ENCODE assay signal across 25 cellular contexts in genomic region chr6:31749301-31750036, GRCh38. TPM values are rescaled to one million over a fixed set of nuclear protein-coding genes. Genes with fewer than 3 reads are reported as not detected.
A peak's percentile ranks its signal among the peaks of the same experiment; 100 is the strongest.
DNase-seq lines count a peak whose midpoint lies in the region; ATAC-seq, FAIRE-seq and TF ChIP-seq lines count a peak whose summit lies in the region.
"Had no signal": no experiment of that assay in that cellular context is flagged by ENCODE, and none has a peak within 500 bp of the region (broad histone marks: within the 10 kb centered on the region; RNA-seq: fewer than 3 reads in every experiment).

No MANE protein-coding gene starts in this region.

- H2AFZ ChIP-seq in GM12878 (ENCODE audit: control insufficient read depth, low read depth, low read length) = no peak overlapping the region

- no peak overlapping the region for H3K4me3 Mint-ChIP-seq in Caco-2 (ENCODE audit: unreplicated experiment)
- H3K4me3 Mint-ChIP-seq: activated CD4-positive, alpha-beta T cell treated with anti-CD3 and anti-CD28 coated beads for 36 hours; activated naive CD4-positive, alpha-beta T cell treated with anti-CD3 and anti-CD28 coated beads, Interleukin-2, amount 50 U/mL, for 24 hours; effector memory CD8-positive, alpha-beta T cell; T-helper 17 cell; type B pancreatic cell had no signal

- TF ChIP-seq CTCF in Caco-2 (IDR thresholded peaks at IDR 0.05; ENCODE audit: insufficient read depth in 1 of 2, low read depth in 1 of 2, low read length in 1 of 2, severe bottlenecking in 1 of 2, unreplicated experiment in 1 of 2) (no peak), HEK293 (tag by site-specific recombination; IDR thresholded peaks at IDR 0.05) (no peak), GM12878 (IDR thresholded peaks at IDR 0.05 in 2 of 3, conservative IDR thresholded peaks at IDR 0.05 in 1 of 3; ENCODE audit: control insufficient read depth in 2 of 3, extremely low read depth in 1 of 3, insufficient read depth in 1 of 3, low read depth in 3 of 3, low read length in 3 of 3) (no peak)

- no peak overlapping the region for H3K4me2 ChIP-seq in GM12878 (ENCODE audit: control insufficient read depth, insufficient read depth)

- H3K36me3 Mint-ChIP-seq in Caco-2 (ENCODE audit: insufficient read depth, unreplicated experiment) = peaks cover 22% of the 10 kb centered on the region
- H3K36me3 Mint-ChIP-seq: activated naive CD4-positive, alpha-beta T cell treated with anti-CD3 and anti-CD28 coated beads, Interleukin-2, amount 50 U/mL, for 24 hours had no signal

- H3K4me1 ChIP-seq in Caco-2 (peaks cover 8% of the 10 kb centered on the region), HEK293 (ENCODE audit: control insufficient read depth, insufficient read depth, low read length) (no peaks in the 10 kb centered on the region), GM12878 (ENCODE audit: control insufficient read depth, insufficient read depth, low read length) (no peaks in the 10 kb centered on the region), small intestine (ENCODE audit: control insufficient read depth in 2 of 2, insufficient read depth in 1 of 2, low read depth in 1 of 2, low read length in 1 of 2) (no peaks in the 10 kb centered on the region)
- H3K4me1 ChIP-seq: heart right ventricle, prostate gland had no signal

- TF ChIP-seq EP300 in GM12878 (IDR thresholded peaks at IDR 0.05; ENCODE audit: borderline replicate concordance in 1 of 2, control insufficient read depth in 1 of 2, low read depth in 2 of 2, low read length in 2 of 2) = no peak

- 98% methylated on average over 8 of the region's 8 CpGs for WGBS in GM12878 (ENCODE audit: insufficient coverage, insufficient replicate concordance, low lambda C conversion rate, missing lambda C conversion rate)
- 84 to 89% (median 88%) methylated on average over 8 of the region's 8 CpGs for WGBS in small intestine, 3 donors

- H3K9me3 Mint-ChIP-seq in Caco-2 (ENCODE audit: unreplicated experiment) = no peaks in the 10 kb centered on the region
- H3K9me3 Mint-ChIP-seq: activated naive CD4-positive, alpha-beta T cell treated with anti-CD3 and anti-CD28 coated beads, Interleukin-2, amount 50 U/mL, for 24 hours; effector memory CD8-positive, alpha-beta T cell; type B pancreatic cell had no signal

- H3K27ac ChIP-seq in HEK293 (ENCODE audit: extremely low read depth, low read depth, low read length) (no peak overlapping the region), GM12878 (ENCODE audit: control insufficient read depth, insufficient read depth) (no peak overlapping the region), small intestine (ENCODE audit: low read depth in 1 of 2, low read length in 1 of 2) (no peak overlapping the region)
- H3K27ac ChIP-seq: cardiac muscle cell, coronary artery, foreskin keratinocyte, heart right ventricle, neutrophil, prostate gland had no signal

- H3K9me3 ChIP-seq in Caco-2 (no peaks in the 10 kb centered on the region), HEK293 (ENCODE audit: control insufficient read depth, insufficient read depth, low read depth, low read length) (no peaks in the 10 kb centered on the region), GM12878 (replicated peaks; ENCODE audit: control insufficient read depth, insufficient read depth, low read length) (no peaks in the 10 kb centered on the region), small intestine (ENCODE audit: control insufficient read depth, low read depth) (no peaks in the 10 kb centered on the region)
- H3K9me3 ChIP-seq: heart right ventricle, neutrophil, prostate gland had no signal

- no peak for TF ChIP-seq RAD21 in GM12878 (IDR thresholded peaks at IDR 0.05; ENCODE audit: insufficient read depth, low read depth, low read length)

- no peaks in the 10 kb centered on the region for H3K27me3 Mint-ChIP-seq in Caco-2 (ENCODE audit: insufficient read depth, unreplicated experiment)
- H3K27me3 Mint-ChIP-seq: activated CD4-positive, alpha-beta T cell treated with anti-CD3 and anti-CD28 coated beads for 36 hours; activated naive CD4-positive, alpha-beta T cell treated with anti-CD3 and anti-CD28 coated beads, Interleukin-2, amount 50 U/mL, for 24 hours; effector memory CD8-positive, alpha-beta T cell; T-helper 17 cell; type B pancreatic cell had no signal

- no peak for TF ChIP-seq POLR2A in GM12878 (IDR thresholded peaks at IDR 0.05; ENCODE audit: low read depth, low read length)

- no peaks in the 10 kb centered on the region for H4K20me1 ChIP-seq in GM12878 (ENCODE audit: control insufficient read depth, insufficient read depth)

- RAD21 ChIA-PET in GM12878 (lab: Charles Lee; ENCODE audit: unreplicated experiment) = no interaction called here

- SMC1A ChIA-PET in GM12878 (lab: Charles Lee; ENCODE audit: uncharacterized antibody, unreplicated experiment) = interaction anchor here (1.3 kb wide), 1 partner anchor 20 kb away, joined by 4 read pairs; no protein-coding TSS in a partner anchor

- DNase-seq in Caco-2 (no peak), GM12878 (ENCODE audit: low read depth, low spot score) (no peak), NCI-H2107 (lab: John Stamatoyannopoulos, UW) (no peak), small intestine (no peak)
- DNase-seq: activated CD4-positive, alpha-beta T cell treated with anti-CD3 and anti-CD28 coated beads for 36 hours; activated T-cell treated with anti-CD3 and anti-CD28 coated beads, Interleukin-2, amount 50 U/mL, for 48 hours; effector memory CD8-positive, alpha-beta T cell; foreskin keratinocyte; heart right ventricle; Kasumi-1; NCI-H187 treated with DMSO at 0.1 percent for 48 hours; NCI-H510A; RPMI8226; T-helper 17 cell had no signal

- peaks cover 6% of the 10 kb centered on the region for H3K4me1 Mint-ChIP-seq in Caco-2 (ENCODE audit: low read depth, unreplicated experiment)
- H3K4me1 Mint-ChIP-seq: activated CD4-positive, alpha-beta T cell treated with anti-CD3 and anti-CD28 coated beads for 36 hours; activated naive CD4-positive, alpha-beta T cell treated with anti-CD3 and anti-CD28 coated beads, Interleukin-2, amount 50 U/mL, for 24 hours; T-helper 17 cell had no signal

- H3K79me2 ChIP-seq in GM12878 (ENCODE audit: control insufficient read depth, insufficient read depth, low read length) = no peaks in the 10 kb centered on the region

- peaks cover 5% of the 10 kb centered on the region; the same call in 1 of the 2 replicates for H3K36me3 ChIP-seq in Caco-2 (ENCODE audit: control insufficient read depth, insufficient read depth, low read length)
- peaks cover 6 to 39% of the 10 kb centered on the region in 2 experiments; a peak in 2 of 3 replicates for H3K36me3 ChIP-seq in HEK293 (ENCODE audit: control insufficient read depth in 2 of 2, insufficient read depth in 1 of 2, low read length in 2 of 2)
- H3K36me3 ChIP-seq in GM12878 (ENCODE audit: control insufficient read depth in 2 of 2, insufficient read depth in 2 of 2, low read length in 1 of 2) = peaks cover 0 to 7% of the 10 kb centered on the region in 2 experiments; a peak in 1 of 4 replicates
- H3K36me3 ChIP-seq in small intestine (ENCODE audit: control insufficient read depth in 2 of 2, insufficient read depth in 2 of 2, low read length in 2 of 2) = peaks cover 0 to 2% of the 10 kb centered on the region in 2 donors
- H3K36me3 ChIP-seq: cardiac muscle cell, neutrophil, prostate gland had no signal

- CTCF ChIA-PET in Caco-2 (lab: Charles Lee) (interaction anchor here (0.6 kb wide), 1 partner anchor 18 kb away, joined by 8 read pairs; no protein-coding TSS in a partner anchor), HEK293 (lab: Yijun Ruan, JAX) (interaction anchor here (0.9 to 2.6 kb wide), 3 partner anchors 9 to 20 kb away, joined by 5 to 11 read pairs (median 9); partner anchors contain the start of genes DDAH2 and MSH5), GM12878 (lab: Yijun Ruan, JAX) (no interaction called here)

- no peak for ATAC-seq in GM12878
- ATAC-seq: activated CD4-positive, alpha-beta T cell treated with anti-CD3 and anti-CD28 coated beads for 36 hours; effector memory CD8-positive, alpha-beta T cell; esophagus mucosa; foreskin keratinocyte; T-helper 17 cell had no signal

- peak overlapping the region; percentile 33 for H3K27ac Mint-ChIP-seq in Caco-2 (ENCODE audit: unreplicated experiment)
- H3K27ac Mint-ChIP-seq: activated CD4-positive, alpha-beta T cell treated with anti-CD3 and anti-CD28 coated beads for 36 hours; activated naive CD4-positive, alpha-beta T cell treated with anti-CD3 and anti-CD28 coated beads, Interleukin-2, amount 50 U/mL, for 24 hours; effector memory CD8-positive, alpha-beta T cell; T-helper 17 cell; type B pancreatic cell had no signal

- intact Hi-C loops in Caco-2 (cut with micrococcal nuclease; ENCODE audit: unreplicated experiment) (no loop called here), GM12878 (cut with micrococcal nuclease; ENCODE audit: unreplicated experiment) (no loop called here)

- no peak for FAIRE-seq in GM12878 (lab: Jason Lieb, UNC)
- no peak for FAIRE-seq in small intestine (lab: Jason Lieb, UNC)
- FAIRE-seq: GM19239 had no signal

- no peak overlapping the region for H3K9ac ChIP-seq in GM12878 (ENCODE audit: control insufficient read depth, insufficient read depth, low read length)

- in situ Hi-C loops in GM12878 (cut with MboI) = no loop called here

- POLR2A ChIA-PET in Caco-2 (lab: Charles Lee) (interaction anchor here (0.5 kb wide), 1 partner anchor 78 kb away, joined by 3 read pairs; the partner anchor contains the start of gene HSPA1B), HEK293 (lab: Yijun Ruan, JAX) (interaction anchor here (0.7 to 7.4 kb wide), 4 partner anchors 10 to 20 kb away, joined by 3 to 43 read pairs (median 4); partner anchors contain the start of gene MSH5), GM12878 (lab: Charles Lee) (interaction anchor here (1.3 kb wide), 1 partner anchor 9 kb away, joined by 4 read pairs; the partner anchor contains the start of gene MSH5)

- no peaks in the 10 kb centered on the region for H3K27me3 ChIP-seq in Caco-2 (replicated peaks; ENCODE audit: control insufficient read depth, insufficient read depth, low read length)
- no peaks in the 10 kb centered on the region for H3K27me3 ChIP-seq in GM12878 (replicated peaks in 1 of 2; ENCODE audit: control insufficient read depth in 2 of 2, insufficient read depth in 2 of 2, low read length in 1 of 2)
- H3K27me3 ChIP-seq in small intestine (ENCODE audit: control insufficient read depth in 2 of 2, insufficient read depth in 2 of 2, low read length in 2 of 2) = no peaks in the 10 kb centered on the region
- H3K27me3 ChIP-seq: cardiac muscle cell, foreskin keratinocyte, heart right ventricle, neutrophil had no signal

- H3K4me3 ChIP-seq in Caco-2 (ENCODE audit: low read depth, low read length) (no peak overlapping the region), HEK293 (ENCODE audit: low read depth, low read length) (no peak overlapping the region), GM12878 (no peak overlapping the region), small intestine (ENCODE audit: low read depth in 1 of 2, low read length in 2 of 2) (no peak overlapping the region)
- H3K4me3 ChIP-seq: cardiac muscle cell, coronary artery, heart right ventricle, prostate gland, SK-N-MC had no signal

- no TSS peak for BruUV-seq in Caco-2 (replicated peaks; lab: Mats Ljungman, UMichigan)
- no TSS peak for BruUV-seq in GM12878 (replicated peaks; lab: Mats Ljungman, UMichigan)

RNA-seq across cellular contexts. Expression of gene MSH5, which starts 9.7 kb away (rescaled TPM):
- 49.6 and 51.0 TPM in 2 replicates for total RNA-seq in Caco-2 (2022)
- total RNA-seq in GM12878 (2013; cell fraction: nucleolus; rRNA removed) = 239 and 262 TPM in 2 replicates
- 27.8 and 30.2 TPM in 2 replicates for total RNA-seq in GM12878 (2014; rRNA removed)
- total RNA-seq in GM12878 (2014; rRNA removed; fragmentation: Illumina TruSeq; extraction: Trizol) = 26.2 and 26.4 TPM in 2 replicates
- total RNA-seq in GM12878 (2021) = 45.1 and 52.7 TPM in 2 replicates
- 18.8 TPM for polyA plus RNA-seq in GM12878 (2011; ENCODE audit: low read depth)
- 46.7 and 49.3 TPM in 2 replicates for polyA plus RNA-seq in GM12878 (2011; rRNA removed)
- 31.3 and 44.7 TPM in 2 replicates for polyA plus RNA-seq in GM12878 (2011; cell fraction: cytosol; rRNA removed)
- polyA plus RNA-seq in GM12878 (2011; cell fraction: nucleus; rRNA removed) = 333 and 386 TPM in 2 replicates
- polyA plus RNA-seq in GM12878 (2012) = 22.8 and 25.8 TPM in 2 replicates
- 30.8 and 45.3 TPM in 2 replicates for polyA plus RNA-seq in GM12878 (2014; fragmentation: Illumina TruSeq; extraction: Trizol)
- polyA plus RNA-seq in GM12878 (2014; fragmentation: Nextera tagmentation; extraction: Ambion mirVana) = 10 to 100 TPM in 1 of 2 experiments, 1 to 10 TPM in 1; 9.1 to 10.1 TPM
- polyA plus RNA-seq in GM12878 (2014; rRNA removed) = 46.8 and 47.0 TPM in 2 replicates
- 10 to 100 TPM; 25.8 to 29.9 TPM for polyA plus RNA-seq in GM12878 (2016; fragmentation: Nextera tagmentation; extraction: Ambion mirVana)
- 49.3 and 52.9 TPM in 2 replicates for polyA minus RNA-seq in GM12878 (2011; rRNA and poly(A)+ RNA removed)
- polyA minus RNA-seq in GM12878 (2011; cell fraction: cytosol; rRNA and poly(A)+ RNA removed) = 11.4 and 14.5 TPM in 2 replicates
- 81.8 and 113 TPM in 2 replicates for polyA minus RNA-seq in GM12878 (2011; cell fraction: nucleus; rRNA and poly(A)+ RNA removed)
- 10 to 100 TPM in 1 of 3 donors, 1 to 10 TPM in 2; 1.6 to 12.2 (median 6.3) TPM for polyA plus RNA-seq in small intestine

RNA-seq across cellular contexts. Expression of gene SAPCD1, which starts 13.0 kb away (rescaled TPM):
- total RNA-seq in Caco-2 (2022) (6.4 and 13.0 TPM in 2 replicates), GM12878 (2014; rRNA removed) (3.4 and 6.3 TPM in 2 replicates), GM12878 (2014; rRNA removed; fragmentation: Illumina TruSeq; extraction: Trizol) (6.0 and 6.1 TPM in 2 replicates), GM12878 (2021) (8.6 and 13.0 TPM in 2 replicates)
- 19.2 and 21.8 TPM in 2 replicates for total RNA-seq in GM12878 (2013; cell fraction: nucleolus; rRNA removed)
- polyA plus RNA-seq in GM12878 (2011; ENCODE audit: low read depth) = 11.4 TPM
- polyA plus RNA-seq in GM12878 (2011; rRNA removed) (3.2 and 5.6 TPM in 2 replicates), GM12878 (2014; fragmentation: Illumina TruSeq; extraction: Trizol) (9.5 and 15.4 TPM in 2 replicates), GM12878 (2014; fragmentation: Nextera tagmentation; extraction: Ambion mirVana) (1 to 10 TPM; 1.6 to 3.1 TPM), GM12878 (2014; rRNA removed) (10.4 and 12.2 TPM in 2 replicates), GM12878 (2016; fragmentation: Nextera tagmentation; extraction: Ambion mirVana) (1 to 10 TPM; 3.5 to 4.7 TPM), small intestine (1 to 10 TPM; 1.4 to 6.4 (median 2.7) TPM)
- polyA plus RNA-seq in GM12878 (2011; cell fraction: cytosol; rRNA removed) = 1.7 TPM in 2 replicates
- 53.4 and 54.9 TPM in 2 replicates for polyA plus RNA-seq in GM12878 (2011; cell fraction: nucleus; rRNA removed)
- 10.0 and 18.1 TPM in 2 replicates for polyA plus RNA-seq in GM12878 (2012)
- not detected in 2 replicates for polyA minus RNA-seq in GM12878 (2011; rRNA and poly(A)+ RNA removed)
- polyA minus RNA-seq in GM12878 (2011; cell fraction: cytosol; rRNA and poly(A)+ RNA removed) = not detected in 2 replicates
- 1.1 and 5.0 TPM in 2 replicates for polyA minus RNA-seq in GM12878 (2011; cell fraction: nucleus; rRNA and poly(A)+ RNA removed)

RNA-seq across cellular contexts. Expression of gene CLIC1, which starts 13.1 kb away (rescaled TPM):
- total RNA-seq in Caco-2 (2022) (374 and 420 TPM in 2 replicates), GM12878 (2014; rRNA removed) (647 and 648 TPM in 2 replicates), GM12878 (2014; rRNA removed; fragmentation: Illumina TruSeq; extraction: Trizol) (608 and 625 TPM in 2 replicates), GM12878 (2021) (446 and 458 TPM in 2 replicates)
- 107 and 113 TPM in 2 replicates for total RNA-seq in GM12878 (2013; cell fraction: nucleolus; rRNA removed)
- 339 TPM for polyA plus RNA-seq in GM12878 (2011; ENCODE audit: low read depth)
- polyA plus RNA-seq in GM12878 (2011; rRNA removed) (890 and 943 TPM in 2 replicates), GM12878 (2014; fragmentation: Illumina TruSeq; extraction: Trizol) (712 and 725 TPM in 2 replicates), GM12878 (2014; fragmentation: Nextera tagmentation; extraction: Ambion mirVana) (1,000 to 10,000 TPM; 1,083 to 1,266 TPM), GM12878 (2014; rRNA removed) (563 and 612 TPM in 2 replicates), GM12878 (2016; fragmentation: Nextera tagmentation; extraction: Ambion mirVana) (100 to 1,000 TPM; 600 to 622 TPM), small intestine (100 to 1,000 TPM; 400 to 569 (median 500) TPM)
- polyA plus RNA-seq in GM12878 (2011; cell fraction: cytosol; rRNA removed) = 970 and 975 TPM in 2 replicates
- 283 and 349 TPM in 2 replicates for polyA plus RNA-seq in GM12878 (2011; cell fraction: nucleus; rRNA removed)
- polyA plus RNA-seq in GM12878 (2012) = 397 and 480 TPM in 2 replicates
- polyA minus RNA-seq in GM12878 (2011; rRNA and poly(A)+ RNA removed) = 408 and 594 TPM in 2 replicates
- 170 and 175 TPM in 2 replicates for polyA minus RNA-seq in GM12878 (2011; cell fraction: cytosol; rRNA and poly(A)+ RNA removed)
- polyA minus RNA-seq in GM12878 (2011; cell fraction: nucleus; rRNA and poly(A)+ RNA removed) = 61.5 and 88.3 TPM in 2 replicates

RNA-seq across cellular contexts. Expression of gene DDAH2, which starts 20.4 kb away (rescaled TPM):
- total RNA-seq in Caco-2 (2022) (82.4 and 91.6 TPM in 2 replicates), GM12878 (2014; rRNA removed) (6.6 and 9.5 TPM in 2 replicates), GM12878 (2014; rRNA removed; fragmentation: Illumina TruSeq; extraction: Trizol) (4.7 and 6.3 TPM in 2 replicates), GM12878 (2021) (8.3 and 10.8 TPM in 2 replicates)
- 10.2 and 10.9 TPM in 2 replicates for total RNA-seq in GM12878 (2013; cell fraction: nucleolus; rRNA removed)
- polyA plus RNA-seq in GM12878 (2011; ENCODE audit: low read depth) = 3.3 TPM
- polyA plus RNA-seq in GM12878 (2011; rRNA removed) (2.1 and 3.5 TPM in 2 replicates), GM12878 (2014; fragmentation: Illumina TruSeq; extraction: Trizol) (0.35 and 2.1 TPM in 2 replicates), GM12878 (2014; fragmentation: Nextera tagmentation; extraction: Ambion mirVana) (1 to 10 TPM in 1 of 2 experiments, under 1 TPM in 1; 0.35 to 2.1 TPM), GM12878 (2014; rRNA removed) (9.9 and 12.2 TPM in 2 replicates), GM12878 (2016; fragmentation: Nextera tagmentation; extraction: Ambion mirVana) (1 to 10 TPM; 6.1 to 7.2 TPM), small intestine (10 to 100 TPM; 68.1 to 89.7 (median 84.1) TPM)
- polyA plus RNA-seq in GM12878 (2011; cell fraction: cytosol; rRNA removed) = 7.7 and 11.3 TPM in 2 replicates
- 58.7 and 72.3 TPM in 2 replicates for polyA plus RNA-seq in GM12878 (2011; cell fraction: nucleus; rRNA removed)
- 6.6 and 8.1 TPM in 2 replicates for polyA plus RNA-seq in GM12878 (2012)
- polyA minus RNA-seq in GM12878 (2011; rRNA and poly(A)+ RNA removed) = 1.6 and 2.7 TPM in 2 replicates
- 1.3 and 2.2 TPM in 2 replicates for polyA minus RNA-seq in GM12878 (2011; cell fraction: cytosol; rRNA and poly(A)+ RNA removed)
- polyA minus RNA-seq in GM12878 (2011; cell fraction: nucleus; rRNA and poly(A)+ RNA removed) = 5.1 and 9.6 TPM in 2 replicates

RNA-seq across cellular contexts. Expression of gene MPIG6B, which starts 26.3 kb away (rescaled TPM):
- total RNA-seq in Caco-2 (2022) (not detected in 2 replicates), GM12878 (2014; rRNA removed) (not detected in 2 replicates), GM12878 (2014; rRNA removed; fragmentation: Illumina TruSeq; extraction: Trizol) (not detected in 2 replicates), GM12878 (2021) (not detected in 2 replicates)
- not detected in 2 replicates for total RNA-seq in GM12878 (2013; cell fraction: nucleolus; rRNA removed)
- polyA plus RNA-seq in GM12878 (2011; ENCODE audit: low read depth) = not detected
- polyA plus RNA-seq in GM12878 (2011; rRNA removed) (not detected in 2 replicates), GM12878 (2014; fragmentation: Illumina TruSeq; extraction: Trizol) (not detected in 2 replicates), GM12878 (2014; fragmentation: Nextera tagmentation; extraction: Ambion mirVana) (not detected), GM12878 (2014; rRNA removed) (not detected in 2 replicates), GM12878 (2016; fragmentation: Nextera tagmentation; extraction: Ambion mirVana) (not detected), small intestine (under 1 TPM in 1 of 3 donors, not detected in 2; 0.13 TPM)
- not detected in 2 replicates for polyA plus RNA-seq in GM12878 (2011; cell fraction: cytosol; rRNA removed)
- not detected in 2 replicates for polyA plus RNA-seq in GM12878 (2011; cell fraction: nucleus; rRNA removed)
- 0.09 TPM in 1 of 2 replicates, not detected in the other for polyA plus RNA-seq in GM12878 (2012)
- polyA minus RNA-seq in GM12878 (2011; rRNA and poly(A)+ RNA removed) = not detected in 2 replicates
- not detected in 2 replicates for polyA minus RNA-seq in GM12878 (2011; cell fraction: cytosol; rRNA and poly(A)+ RNA removed)
- polyA minus RNA-seq in GM12878 (2011; cell fraction: nucleus; rRNA and poly(A)+ RNA removed) = not detected in 2 replicates
- total RNA-seq: activated CD4-positive, alpha-beta T cell treated with anti-CD3 and anti-CD28 coated beads for 36 hours; cardiac muscle cell; foreskin keratinocyte; lung microvascular endothelial cell had no signal
- polyA plus RNA-seq: cardiac muscle cell had no signal
